ENCODE assay signal across 25 cellular contexts in the genomic region with DNA sequence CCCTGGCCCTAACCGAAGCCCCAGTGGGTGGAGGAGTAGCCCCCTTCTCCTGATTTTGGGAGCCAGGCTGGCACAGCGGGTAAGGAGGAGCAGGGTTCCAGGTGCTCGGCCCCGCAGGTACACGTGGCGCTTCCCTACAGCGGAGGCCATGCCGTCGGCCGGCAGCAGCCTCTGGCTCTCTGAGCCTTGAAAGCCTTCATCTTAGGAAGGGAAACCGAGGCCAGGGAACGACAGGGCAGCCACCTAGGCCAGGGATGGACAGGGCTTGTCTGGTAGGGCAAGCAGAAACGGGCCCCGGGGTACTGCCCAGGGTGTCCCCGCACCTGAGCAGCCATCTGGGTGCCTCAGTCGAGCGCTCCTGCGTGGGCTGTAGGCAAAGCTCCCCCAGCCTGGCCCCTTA. TPM values are rescaled to one million over a fixed set of nuclear protein-coding genes. Genes with fewer than 3 reads are reported as not detected.
A peak's percentile ranks its signal among the peaks of the same experiment; 100 is the strongest.
DNase-seq lines count a peak whose midpoint lies in the region; ATAC-seq, FAIRE-seq and TF ChIP-seq lines count a peak whose summit lies in the region.
"Had no signal": no experiment of that assay in that cellular context is flagged by ENCODE, and none has a peak within 500 bp of the region (broad histone marks: within the 10 kb centered on the region; RNA-seq: fewer than 3 reads in every experiment).

No MANE protein-coding gene starts in this region.

- H3K4me3 Mint-ChIP-seq in activated CD4-positive, alpha-beta T cell treated with anti-CD3 and anti-CD28 coated beads, Interleukin-2, amount 10 ng/mL, durations not matched to agents 24 days and 14 days, result no peak overlapping the region
- H3K4me3 Mint-ChIP-seq: CD8-positive, alpha-beta T cell; GM23338 had no signal

- peaks cover 13% of the 10 kb centered on the region for H3K4me1 ChIP-seq in cardiac muscle cell (ENCODE audit: low read depth)
- peaks cover 0 to 25% (median 7%) of the 10 kb centered on the region in 12 donors for H3K4me1 ChIP-seq in heart left ventricle
- H3K4me1 ChIP-seq: SJCRH30 had no signal

- no peaks in the 10 kb centered on the region for H3K9me3 ChIP-seq in cardiac muscle cell (ENCODE audit: low read depth)
- H3K9me3 ChIP-seq in heart left ventricle, result no peaks in the 10 kb centered on the region
- H3K9me3 ChIP-seq: BLaER1, SJCRH30 had no signal

- no peaks in the 10 kb centered on the region for H3K4me1 Mint-ChIP-seq in activated CD4-positive, alpha-beta T cell treated with anti-CD3 and anti-CD28 coated beads, Interleukin-2, amount 10 ng/mL, durations not matched to agents 24 days and 14 days

- H3K36me3 Mint-ChIP-seq in activated CD4-positive, alpha-beta T cell treated with anti-CD3 and anti-CD28 coated beads, Interleukin-2, amount 10 ng/mL, durations not matched to agents 24 days and 14 days (ENCODE audit: low read depth), result no peaks in the 10 kb centered on the region
- H3K36me3 Mint-ChIP-seq: CD8-positive, alpha-beta T cell had no signal

- intact Hi-C loops in heart left ventricle (cut with DNase I), result loop anchor here in 5 of 10 donors (5.0 to 10.0 kb wide), 4 partner anchors 57 to 253 kb away; a partner anchor contains a TSS
- intact Hi-C loops in activated CD4-positive, alpha-beta T cell treated with anti-CD3 and anti-CD28 coated beads, Interleukin-2, amount 10 ng/mL, durations not matched to agents 24 days and 14 days (cut with micrococcal nuclease), result no loop called here

- no peak overlapping the region for H3K27ac Mint-ChIP-seq in activated CD4-positive, alpha-beta T cell treated with anti-CD3 and anti-CD28 coated beads, Interleukin-2, amount 10 ng/mL, durations not matched to agents 24 days and 14 days
- H3K27ac Mint-ChIP-seq: CD8-positive, alpha-beta T cell; GM23338 had no signal

- H3K27ac ChIP-seq in cardiac muscle cell (peak overlapping the region; percentile 49), heart left ventricle (peak overlapping the region in 1 of 12 donors; percentile 93), layer of hippocampus (ENCODE audit: low read depth, low read length) (peak overlapping the region; percentile 65), substantia nigra (ENCODE audit: low read depth, low read length, poor library complexity, severe bottlenecking) (peak overlapping the region; percentile 66)
- H3K27ac ChIP-seq: 22Rv1, BLaER1, KMS-11, SJCRH30 had no signal

- DNase-seq in cardiac muscle cell (ENCODE audit: low read depth in 1 of 2, low spot score in 1 of 2) (no peak), heart left ventricle (no peak), substantia nigra (lab: John Stamatoyannopoulos, UW) (no peak), NCI-H2171 (lab: John Stamatoyannopoulos, UW) (no peak), GM19239 (ENCODE audit: insufficient read length, low spot score) (no peak)
- no peak for DNase-seq in activated CD4-positive, alpha-beta T cell treated with anti-CD3 and anti-CD28 coated beads, Interleukin-2, amount 10 ng/mL, durations not matched to agents 24 days and 14 days
- DNase-seq: CD8-positive, alpha-beta T cell; DND-41; HCEC 1CT; IMR-90; NCI-H1105; NCI-H146; NCI-H2029; NCI-H345; NCI-H524; NCI-H82 had no signal

- no peaks in the 10 kb centered on the region for H3K9me3 Mint-ChIP-seq in activated CD4-positive, alpha-beta T cell treated with anti-CD3 and anti-CD28 coated beads, Interleukin-2, amount 10 ng/mL, durations not matched to agents 24 days and 14 days
- H3K9me3 Mint-ChIP-seq: CD8-positive, alpha-beta T cell; GM23338 had no signal

- 89 to 100% (median 91%) methylated on average over 1 to 18 of the region's 18 CpGs for WGBS in heart left ventricle, 4 donors

- FAIRE-seq in GM19239 (lab: Jason Lieb, UNC), result no peak
- FAIRE-seq: GM12891, RCC 7860 had no signal

- H3K36me3 ChIP-seq in cardiac muscle cell (no peaks in the 10 kb centered on the region), heart left ventricle (no peaks in the 10 kb centered on the region)
- H3K36me3 ChIP-seq: BLaER1, SJCRH30 had no signal

- TF ChIP-seq POLR2A in heart left ventricle (IDR thresholded peaks at IDR 0.05) (no peak), GM18505 (IDR thresholded peaks at IDR 0.05; ENCODE audit: borderline replicate concordance, extremely low read depth, insufficient read depth, insufficient read length) (no peak)

- no peaks in the 10 kb centered on the region for H3K27me3 Mint-ChIP-seq in activated CD4-positive, alpha-beta T cell treated with anti-CD3 and anti-CD28 coated beads, Interleukin-2, amount 10 ng/mL, durations not matched to agents 24 days and 14 days

- H3K27me3 ChIP-seq in cardiac muscle cell (no peaks in the 10 kb centered on the region), heart left ventricle (no peaks in the 10 kb centered on the region), layer of hippocampus (ENCODE audit: control insufficient read depth, insufficient read depth, low read length) (no peaks in the 10 kb centered on the region)
- H3K27me3 ChIP-seq: BLaER1, SJCRH30 had no signal

- ATAC-seq in heart left ventricle, result no peak
- no peak for ATAC-seq in GM18505 (IDR thresholded peaks at IDR 0.05; ENCODE audit: unreplicated experiment)

- TF ChIP-seq CTCF in cardiac muscle cell (IDR thresholded peaks at IDR 0.05; ENCODE audit: low read depth, low read length) (no peak), heart left ventricle (IDR thresholded peaks at IDR 0.05) (no peak)

- H3K4me3 ChIP-seq in cardiac muscle cell (no peak overlapping the region), heart left ventricle (no peak overlapping the region)
- H3K4me3 ChIP-seq: BLaER1, GM23338, SJCRH30 had no signal

RNA-seq across cellular contexts. Expression of a gene that starts 28.7 kb away (rescaled TPM):
- 31.1 and 43.8 TPM in 2 replicates for total RNA-seq in cardiac muscle cell
- 52.0 and 55.9 TPM in 2 replicates for polyA plus RNA-seq in cardiac muscle cell
- 10 to 100 TPM; 35.5 to 53.7 (median 44.7) TPM for total RNA-seq in heart left ventricle
- polyA plus RNA-seq in heart left ventricle, result 10 to 100 TPM; 27.4 to 61.1 TPM
- total RNA-seq in activated CD4-positive, alpha-beta T cell treated with anti-CD3 and anti-CD28 coated beads, Interleukin-2, amount 10 ng/mL, durations not matched to agents 24 days and 14 days, result 22.4 and 23.5 TPM in 2 replicates
